In the genomic region with DNA sequence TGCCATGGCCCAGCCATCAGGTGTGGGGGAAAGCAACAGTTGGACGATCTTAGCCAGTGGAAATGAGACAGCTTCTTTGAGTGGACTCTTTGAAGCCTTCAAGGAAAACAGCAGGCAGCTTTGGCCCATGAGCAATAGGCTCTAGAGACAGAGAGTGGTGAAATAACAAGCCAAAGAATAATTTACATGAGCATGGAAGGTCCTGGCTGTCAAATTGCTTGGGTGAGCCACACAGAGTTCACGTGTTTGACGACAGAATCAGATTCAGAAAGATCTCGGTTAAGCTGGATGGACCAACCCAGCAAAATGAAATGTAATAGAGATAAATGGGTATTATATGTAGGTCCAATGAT, we compare ENCODE assay signal across 26 cellular contexts.
DNase-seq lines count a peak whose midpoint lies in the region; ATAC-seq and TF ChIP-seq lines count a peak whose summit lies in the region.
"Had no signal": no experiment of that assay in that cellular context is flagged by ENCODE, and none has a peak within 500 bp of the region (broad histone marks: within the 10 kb centered on the region; RNA-seq: fewer than 3 reads in every experiment).

No MANE protein-coding gene starts in this region.

- H3K27ac ChIP-seq in BLaER1, result 0 out of 2 replicates have a peak overlapping the region, but pooled peaks have one; percentile 5
- H3K27ac ChIP-seq in OCI-LY1 (ENCODE audit: low read depth, low read length, poor library complexity, severe bottlenecking), result peak overlapping the region; percentile 90
- H3K27ac ChIP-seq in heart left ventricle, result no peak overlapping the region
- peak overlapping the region; percentile 62 for H3K27ac ChIP-seq in osteoblast (ENCODE audit: low read depth, low read length)
- H3K27ac ChIP-seq: neutrophil had no signal

- no peaks in the 10 kb centered on the region; the same call in 1 of the 2 replicates for H4K20me1 ChIP-seq in BLaER1
- H4K20me1 ChIP-seq in OCI-LY1 (ENCODE audit: insufficient read depth, low read length), result no peaks in the 10 kb centered on the region
- no peaks in the 10 kb centered on the region for H4K20me1 ChIP-seq in osteoblast (ENCODE audit: insufficient read depth, low read length)

- H3K79me2 ChIP-seq in OCI-LY1 (ENCODE audit: insufficient read depth, low read length) (no peaks in the 10 kb centered on the region), osteoblast (ENCODE audit: insufficient read depth, low read length) (no peaks in the 10 kb centered on the region)

- no peak overlapping the region for H2AFZ ChIP-seq in OCI-LY1 (ENCODE audit: low read length)
- H2AFZ ChIP-seq in osteoblast (ENCODE audit: low read length), result no peak overlapping the region

- no peaks in the 10 kb centered on the region; the same call in 1 of the 2 replicates for H3K9me3 ChIP-seq in BLaER1
- H3K9me3 ChIP-seq in OCI-LY1 (ENCODE audit: low read length), result no peaks in the 10 kb centered on the region
- no peaks in the 10 kb centered on the region for H3K9me3 ChIP-seq in heart left ventricle
- no peaks in the 10 kb centered on the region for H3K9me3 ChIP-seq in osteoblast (ENCODE audit: low read depth, low read length)
- H3K9me3 ChIP-seq: neutrophil, spleen, thoracic aorta had no signal

- no peaks in the 10 kb centered on the region for H3K27me3 ChIP-seq in BLaER1
- no peaks in the 10 kb centered on the region for H3K27me3 ChIP-seq in OCI-LY1 (ENCODE audit: insufficient read depth, low read length)
- H3K27me3 ChIP-seq in heart left ventricle, result no peaks in the 10 kb centered on the region
- H3K27me3 ChIP-seq in osteoblast (ENCODE audit: insufficient read depth, low read length), result no peaks in the 10 kb centered on the region
- H3K27me3 ChIP-seq: MG63, spleen had no signal

- 77 to 87% (median 81%) methylated on average over 4 of the region's 4 CpGs for WGBS in heart left ventricle, 4 donors

- H3K9ac ChIP-seq in BLaER1, result no peak overlapping the region
- no peak overlapping the region for H3K9ac ChIP-seq in OCI-LY1 (ENCODE audit: low read length)

- intact Hi-C loops in heart left ventricle (cut with DNase I), result no loop called here

- peaks cover 83% of the 10 kb centered on the region for H3K4me1 ChIP-seq in BLaER1
- peaks cover 88% of the 10 kb centered on the region for H3K4me1 ChIP-seq in OCI-LY1 (ENCODE audit: insufficient read depth, low read length, severe bottlenecking)
- H3K4me1 ChIP-seq in heart left ventricle, result peaks cover 0 to 34% (median 15%) of the 10 kb centered on the region in 12 donors
- peaks cover 59% of the 10 kb centered on the region for H3K4me1 ChIP-seq in osteoblast (ENCODE audit: insufficient read depth, low read length)

- peak overlapping the region; percentile 39 for H3K4me2 ChIP-seq in BLaER1
- peak overlapping the region; percentile 8; the same call in 1 of the 2 replicates for H3K4me2 ChIP-seq in OCI-LY1 (ENCODE audit: low read length)
- peak overlapping the region; percentile 0 for H3K4me2 ChIP-seq in osteoblast (ENCODE audit: insufficient read depth, low read length)

- TF ChIP-seq CTCF in OCI-LY1 (IDR thresholded peaks at IDR 0.05; ENCODE audit: low read length), result no peak
- TF ChIP-seq CTCF in heart left ventricle (IDR thresholded peaks at IDR 0.05), result no peak
- no peak for TF ChIP-seq CTCF in osteoblast (IDR thresholded peaks at IDR 0.05; ENCODE audit: extremely low read depth, low read depth, low read length)

- H3K36me3 ChIP-seq in BLaER1 (0 out of 2 replicates have a peak, but pooled peaks cover 3% of the 10 kb centered on the region), OCI-LY1 (ENCODE audit: insufficient read depth, low read length) (peaks cover 32% of the 10 kb centered on the region; the same call in 1 of the 2 replicates), heart left ventricle (no peaks in the 10 kb centered on the region), osteoblast (ENCODE audit: insufficient read depth, low read length) (no peaks in the 10 kb centered on the region)
- H3K36me3 ChIP-seq: MG63, neutrophil, spleen, thoracic aorta had no signal

- no peaks in the 10 kb centered on the region for H3K9me2 ChIP-seq in OCI-LY1 (ENCODE audit: low read depth, low read length)

- peak in 3 of 4 donors; percentile 11 to 78 (median 77) for ATAC-seq in heart left ventricle

- DNase-seq in heart left ventricle, result no peak
- DNase-seq in osteoblast (ENCODE audit: insufficient read length, low spot score, missing footprints), result no peak
- DNase-seq in activated CD4-positive, alpha-beta T cell treated with anti-CD3 and anti-CD28 coated beads, Interleukin-2, amount 50 U/mL, for 48 hours, result no peak
- DNase-seq in mucosa of gallbladder (ENCODE audit: low spot score), result no peak
- no peak for DNase-seq in NCI-H1092 treated with DMSO at 0.1 percent for 48 hours (lab: John Stamatoyannopoulos, UW)
- no peak for DNase-seq in GDM1 (lab: John Stamatoyannopoulos, UW)
- DNase-seq: activated B cell treated with CpG ODN at 0.5 μM for 24 hours; activated CD4-positive, alpha-beta T cell treated with anti-CD3 and anti-CD28 coated beads, Interleukin-2, amount 50 U/mL, for 4 hours; activated effector memory CD4-positive, alpha-beta T cell treated with Interleukin-2 at 50 U/mL for 16 hours; activated naive CD8-positive, alpha-beta T cell treated with anti-CD3 and anti-CD28 coated beads for 36 hours; CD4-positive, alpha-beta memory T cell; cerebellar nuclear complex; KBM-7; NCI-H1417 treated with DMSO at 0.1 percent for 48 hours; NCI-H2107; OCI-M1; spleen; stimulated activated CD4-positive, alpha-beta T cell treated with anti-CD3 and anti-CD28 coated beads, Interleukin-4, amount 100 ng/mL, for 1 hour; stimulated activated naive CD4-positive, alpha-beta T cell; T-helper 9 cell had no signal

- TF ChIP-seq POLR2A in heart left ventricle (IDR thresholded peaks at IDR 0.05), result no peak

- H3K4me3 ChIP-seq in BLaER1 (no peak overlapping the region), OCI-LY1 (ENCODE audit: low read depth, low read length, poor library complexity, severe bottlenecking) (no peak overlapping the region), heart left ventricle (no peak overlapping the region), osteoblast (ENCODE audit: insufficient read depth, low read length) (no peak overlapping the region)
- H3K4me3 ChIP-seq: lung, MG63, spleen, thoracic aorta had no signal

- no peaks in the 10 kb centered on the region for H3F3A ChIP-seq in OCI-LY1 (ENCODE audit: insufficient read depth, low read length)

Comparison
In these comparisons a context has a peak if more than half of its experiments do, and no peak if none do; other contexts are left out.
1. H3K27ac ChIP-seq: peak in BLaER1 (single experiment), OCI-LY1 (single experiment) and osteoblast (single experiment); none in heart left ventricle (0 of 12).
2. Peak in every context shown above with its lines, with median percentiles within 50 percentile points of each other: H3K4me2 ChIP-seq.